38 cellular contexts compared by ENCODE assay signal in the genomic region with DNA sequence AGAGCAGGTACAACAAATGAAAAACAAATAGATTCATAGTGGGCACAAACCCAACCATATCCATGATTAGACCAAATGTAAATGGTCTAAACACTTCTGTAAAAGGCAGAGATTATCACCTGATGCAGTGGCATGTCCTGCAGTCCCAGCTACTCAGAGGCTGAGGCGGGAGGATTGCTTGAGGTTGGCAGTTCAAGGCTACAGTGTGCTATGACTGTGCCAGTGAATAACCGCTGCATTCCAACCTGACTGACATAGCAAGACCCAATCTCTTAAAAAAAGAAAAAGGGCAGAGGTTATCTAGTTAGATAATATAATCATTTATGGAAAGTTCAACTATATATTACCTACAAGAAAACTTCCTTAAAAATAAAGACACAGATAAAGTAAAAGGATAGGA. TPM values are rescaled to one million over a fixed set of nuclear protein-coding genes. Genes with fewer than 3 reads are reported as not detected.
"Had no signal": no experiment of that assay in that cellular context is flagged by ENCODE, and none has a peak within 500 bp of the region (broad histone marks: within the 10 kb centered on the region; RNA-seq: fewer than 3 reads in every experiment).

No MANE protein-coding gene starts in this region.

- H3K4me1 ChIP-seq: ascending aorta had no signal

- H3K27me3 Mint-ChIP-seq: activated naive CD4-positive, alpha-beta T cell treated with anti-CD3 and anti-CD28 coated beads, Interleukin-2, amount 50 U/mL, for 24 hours; activated naive CD8-positive, alpha-beta T cell treated with anti-CD3 and anti-CD28 coated beads, Interleukin-2, amount 50 U/mL, for 24 hours had no signal

- H3K36me3 ChIP-seq: ascending aorta, cardiac muscle cell, WERI-Rb-1 had no signal

- H3K4me3 ChIP-seq: ascending aorta, cardiac muscle cell had no signal

- H3K9me3 Mint-ChIP-seq: activated CD4-positive, alpha-beta memory T cell treated with anti-CD3 and anti-CD28 coated beads for 36 hours; activated CD4-positive, alpha-beta T cell treated with anti-CD3 and anti-CD28 coated beads, Interleukin-2, amount 10 ng/mL, durations not matched to agents 24 days and 14 days; activated naive CD4-positive, alpha-beta T cell treated with anti-CD3 and anti-CD28 coated beads, Interleukin-2, amount 10 ng/mL, durations not matched to agents 7 days and 5 days; activated naive CD8-positive, alpha-beta T cell treated with anti-CD3 and anti-CD28 coated beads, Interleukin-2, amount 50 U/mL, for 24 hours; central memory CD8-positive, alpha-beta T cell had no signal

- H3K4me1 Mint-ChIP-seq: activated CD4-positive, alpha-beta T cell treated with anti-CD3 and anti-CD28 coated beads, Interleukin-2, amount 10 ng/mL, durations not matched to agents 24 days and 14 days; activated naive CD4-positive, alpha-beta T cell treated with anti-CD3 and anti-CD28 coated beads, Interleukin-2, amount 10 ng/mL, durations not matched to agents 7 days and 5 days; activated naive CD4-positive, alpha-beta T cell treated with anti-CD3 and anti-CD28 coated beads, Interleukin-2, amount 50 U/mL, for 24 hours; activated naive CD8-positive, alpha-beta T cell treated with anti-CD3 and anti-CD28 coated beads, Interleukin-2, amount 10 ng/mL, durations not matched to agents 7 days and 5 days; activated naive CD8-positive, alpha-beta T cell treated with anti-CD3 and anti-CD28 coated beads, Interleukin-2, amount 50 U/mL, for 24 hours; brain; central memory CD8-positive, alpha-beta T cell; WTC11 had no signal

- H3K27me3 ChIP-seq: ascending aorta, cardiac muscle cell had no signal

- ATAC-seq: activated CD8-positive, alpha-beta T cell treated with anti-CD3 and anti-CD28 coated beads for 36 hours; activated naive CD8-positive, alpha-beta T cell treated with anti-CD3 and anti-CD28 coated beads, Interleukin-2, amount 50 U/mL, for 24 hours; WTC11 had no signal

- H3K36me3 Mint-ChIP-seq: activated CD4-positive, alpha-beta memory T cell treated with anti-CD3 and anti-CD28 coated beads for 36 hours; activated naive CD4-positive, alpha-beta T cell treated with anti-CD3 and anti-CD28 coated beads, Interleukin-2, amount 10 ng/mL, durations not matched to agents 7 days and 5 days had no signal

- H3K4me3 Mint-ChIP-seq: activated CD4-positive, alpha-beta memory T cell treated with anti-CD3 and anti-CD28 coated beads for 36 hours; activated CD4-positive, alpha-beta T cell treated with anti-CD3 and anti-CD28 coated beads, Interleukin-2, amount 10 ng/mL, durations not matched to agents 24 days and 14 days; activated CD8-positive, alpha-beta T cell treated with anti-CD3 and anti-CD28 coated beads for 36 hours; activated naive CD4-positive, alpha-beta T cell treated with anti-CD3 and anti-CD28 coated beads, Interleukin-2, amount 10 ng/mL, durations not matched to agents 7 days and 5 days; activated naive CD4-positive, alpha-beta T cell treated with anti-CD3 and anti-CD28 coated beads, Interleukin-2, amount 50 U/mL, for 24 hours; activated naive CD8-positive, alpha-beta T cell; activated naive CD8-positive, alpha-beta T cell treated with anti-CD3 and anti-CD28 coated beads, Interleukin-2, amount 10 ng/mL, durations not matched to agents 7 days and 5 days; activated naive CD8-positive, alpha-beta T cell treated with anti-CD3 and anti-CD28 coated beads, Interleukin-2, amount 50 U/mL, for 24 hours; activated T-cell treated with anti-CD3 and anti-CD28 coated beads, Interleukin-2, amount 50 U/mL, for 24 hours; brain; central memory CD8-positive, alpha-beta T cell; T-helper 1 cell treated with Interleukin-12 subunit alpha and Interleukin-12 subunit beta and Interleukin-4 antibody, amounts not matched to agents 30 μg/mL and 1 μg/mL, for 36 hours; T-helper 2 cell treated with Interferon-gamma antibody and Interleukin-4, amounts not matched to agents 5 μg/mL and 100 μg/mL, for 36 hours; WTC11 had no signal

- H3K27ac Mint-ChIP-seq: activated CD4-positive, alpha-beta memory T cell treated with anti-CD3 and anti-CD28 coated beads for 36 hours; activated CD4-positive, alpha-beta T cell treated with anti-CD3 and anti-CD28 coated beads, Interleukin-2, amount 10 ng/mL, durations not matched to agents 24 days and 14 days; activated CD8-positive, alpha-beta T cell treated with anti-CD3 and anti-CD28 coated beads for 36 hours; activated naive CD4-positive, alpha-beta T cell treated with anti-CD3 and anti-CD28 coated beads, Interleukin-2, amount 10 ng/mL, durations not matched to agents 7 days and 5 days; activated naive CD4-positive, alpha-beta T cell treated with anti-CD3 and anti-CD28 coated beads, Interleukin-2, amount 50 U/mL, for 24 hours; activated naive CD8-positive, alpha-beta T cell; activated naive CD8-positive, alpha-beta T cell treated with anti-CD3 and anti-CD28 coated beads, Interleukin-2, amount 10 ng/mL, durations not matched to agents 7 days and 5 days; activated naive CD8-positive, alpha-beta T cell treated with anti-CD3 and anti-CD28 coated beads, Interleukin-2, amount 50 U/mL, for 24 hours; activated T-cell treated with anti-CD3 and anti-CD28 coated beads, Interleukin-2, amount 50 U/mL, for 24 hours; activated T-helper 2 cell treated with anti-CD3 and anti-CD28 coated beads, Interferon-gamma antibody, Interleukin-2, Interleukin-4, amounts not matched to agents 10 μg/mL and 5 μg/mL and 100 μg/mL, durations not matched to agents 14 hours and 24 hours and 36 hours; brain; T-helper 1 cell treated with Interleukin-12 subunit alpha and Interleukin-12 subunit beta and Interleukin-4 antibody, amounts not matched to agents 30 μg/mL and 1 μg/mL, for 36 hours; T-helper 2 cell treated with Interferon-gamma antibody and Interleukin-4, amounts not matched to agents 5 μg/mL and 100 μg/mL, for 36 hours; WTC11 had no signal

- DNase-seq: activated CD4-positive, alpha-beta memory T cell treated with anti-CD3 and anti-CD28 coated beads for 36 hours; activated CD4-positive, alpha-beta T cell treated with anti-CD3 and anti-CD28 coated beads for 4 hours; activated CD4-positive, alpha-beta T cell treated with anti-CD3 and anti-CD28 coated beads, Interleukin-2, amount 10 ng/mL, durations not matched to agents 24 days and 14 days; activated CD4-positive, alpha-beta T cell treated with anti-CD3 and anti-CD28 coated beads, Interleukin-2, amount 50 U/mL, for 1 hour; activated CD4-positive, alpha-beta T cell treated with anti-CD3 and anti-CD28 coated beads, Interleukin-2, amount 50 U/mL, for 4 hours; activated CD4-positive, CD25-positive, alpha-beta regulatory T cell treated with anti-CD3 and anti-CD28 coated beads, Interleukin-2, amount 50 U/mL, for 72 hours; activated CD8-positive, alpha-beta memory T cell treated with anti-CD3 and anti-CD28 coated beads, Interleukin-2, amount 50 U/mL, for 4 hours; activated CD8-positive, alpha-beta T cell treated with anti-CD3 and anti-CD28 coated beads for 36 hours; activated effector memory CD4-positive, alpha-beta T cell treated with Interleukin-2 at 50 U/mL for 16 hours; activated gamma-delta T cell; activated naive CD4-positive, alpha-beta T cell treated with anti-CD3 and anti-CD28 coated beads, Interleukin-2, amount 10 ng/mL, durations not matched to agents 7 days and 5 days; activated naive CD4-positive, alpha-beta T cell treated with Interleukin-2 at 50 U/mL for 16 hours; activated naive CD8-positive, alpha-beta T cell treated with anti-CD3 and anti-CD28 coated beads, Interleukin-2, amount 10 ng/mL, durations not matched to agents 7 days and 5 days; activated naive CD8-positive, alpha-beta T cell treated with anti-CD3 and anti-CD28 coated beads, Interleukin-2, amount 50 U/mL, for 24 hours; activated T-cell treated with anti-CD3 and anti-CD28 coated beads for 4 hours; activated T-cell treated with anti-CD3 and anti-CD28 coated beads, Interleukin-2, amount 50 U/mL, for 24 hours; activated T-cell treated with anti-CD3 and anti-CD28 coated beads, Interleukin-2, amount 50 U/mL, for 48 hours; amygdala; anterior cingulate cortex; caudate nucleus; cerebellar nuclear complex; SW 1271; T-helper 1 cell; T-helper 2 cell; T-helper 9 cell; WERI-Rb-1 had no signal

- H3K27ac ChIP-seq: ascending aorta, cardiac muscle cell, WERI-Rb-1 had no signal

RNA-seq across cellular contexts. Expression of a gene that starts 21.3 kb away (rescaled TPM):
- total RNA-seq: activated CD4-positive, alpha-beta T cell treated with anti-CD3 and anti-CD28 coated beads, Interleukin-2, amount 10 ng/mL, durations not matched to agents 24 days and 14 days; activated CD8-positive, alpha-beta memory T cell treated with anti-CD3 and anti-CD28 coated beads for 36 hours; bronchial epithelial cell; cardiac muscle cell had no signal
